25 cellular contexts compared by ENCODE assay signal in genomic region chr6:111716325-111716724, GRCh38.
DNase-seq lines count a peak whose midpoint lies in the region; ATAC-seq lines count a peak whose summit lies in the region.
"Had no signal": no experiment of that assay in that cellular context is flagged by ENCODE, and none has a peak within 500 bp of the region (broad histone marks: within the 10 kb centered on the region; RNA-seq: fewer than 3 reads in every experiment).

No MANE protein-coding gene starts in this region.

- H3K4me1 ChIP-seq in CD8-positive, alpha-beta memory T cell (ENCODE audit: insufficient read depth, low read length), result peaks cover 72% of the 10 kb centered on the region
- H3K4me1 ChIP-seq: foreskin keratinocyte had no signal

- H3K36me3 ChIP-seq in CD8-positive, alpha-beta memory T cell (ENCODE audit: insufficient read depth, low read length), result peaks cover 58% of the 10 kb centered on the region

- no peak for DNase-seq in activated CD4-positive, alpha-beta T cell treated with anti-CD3 and anti-CD28 coated beads, Interleukin-2, amount 10 ng/mL, durations not matched to agents 7 days and 5 days
- no peak for DNase-seq in activated CD4-positive, alpha-beta T cell treated with anti-CD3 and anti-CD28 coated beads, Interleukin-2, amount 50 U/mL, for 1 hour
- DNase-seq in CD8-positive, alpha-beta memory T cell, result no peak
- DNase-seq in activated T-helper 1 cell treated with anti-CD3 and anti-CD28 coated beads, Interleukin-12 subunit alpha, Interleukin-12 subunit beta, Interleukin-2, Interleukin-4 antibody, amounts not matched to agents 30 ng/mL and 10 ng/mL and 1 ng/mL, durations not matched to agents 14 hours and 24 hours and 36 hours (ENCODE audit: low spot score), result no peak
- no peak for DNase-seq in naive thymus-derived CD8-positive, alpha-beta T cell
- no peak for DNase-seq in LoVo (ENCODE audit: low spot score)
- DNase-seq: ACHN; activated CD4-positive, alpha-beta T cell treated with anti-CD3 and anti-CD28 coated beads for 48 hours; brain microvascular endothelial cell; Calu3; effector CD4-positive, alpha-beta T cell; EL; foreskin keratinocyte; heart right ventricle; KBM-7; left colon; NCI-H146; NCI-H524 treated with DMSO at 0.1 percent for 48 hours; SHP77 treated with DMSO at 0.1 percent for 48 hours; stimulated activated CD4-positive, alpha-beta T cell treated with anti-CD3 and anti-CD28 coated beads, Interleukin-1b, Interleukin-23, amount 100 ng/mL, for 48 hours had no signal

- no peak overlapping the region for H3K4me3 ChIP-seq in CD8-positive, alpha-beta memory T cell (ENCODE audit: low read length)
- H3K4me3 ChIP-seq: heart right ventricle, skin epidermis had no signal

- no peaks in the 10 kb centered on the region for H3K9me3 ChIP-seq in CD8-positive, alpha-beta memory T cell (ENCODE audit: low read length)
- H3K9me3 ChIP-seq: heart right ventricle had no signal

- no peak overlapping the region for H3K27ac ChIP-seq in CD8-positive, alpha-beta memory T cell (ENCODE audit: low read depth, low read length)
- H3K27ac ChIP-seq: brain microvascular endothelial cell, foreskin keratinocyte, skin epidermis had no signal

- H3K9me3 Mint-ChIP-seq in activated CD4-positive, alpha-beta T cell treated with anti-CD3 and anti-CD28 coated beads, Interleukin-2, amount 10 ng/mL, durations not matched to agents 7 days and 5 days, result no peaks in the 10 kb centered on the region
- H3K9me3 Mint-ChIP-seq in CD8-positive, alpha-beta memory T cell, result no peaks in the 10 kb centered on the region
- H3K9me3 Mint-ChIP-seq in activated T-helper 1 cell treated with anti-CD3 and anti-CD28 coated beads, Interleukin-12 subunit alpha, Interleukin-12 subunit beta, Interleukin-2, Interleukin-4 antibody, amounts not matched to agents 30 ng/mL and 10 ng/mL and 1 ng/mL, durations not matched to agents 14 hours and 24 hours and 36 hours, result no peaks in the 10 kb centered on the region
- H3K9me3 Mint-ChIP-seq in naive thymus-derived CD8-positive, alpha-beta T cell, result no peaks in the 10 kb centered on the region
- H3K9me3 Mint-ChIP-seq: memory B cell had no signal

- POLR2A ChIA-PET in activated CD4-positive, alpha-beta T cell treated with anti-CD3 and anti-CD28 coated beads, Interleukin-2, amount 10 ng/mL, durations not matched to agents 7 days and 5 days (lab: Charles Lee), result no interaction called here
- POLR2A ChIA-PET in CD8-positive, alpha-beta memory T cell (lab: Charles Lee), result no interaction called here
- POLR2A ChIA-PET in naive thymus-derived CD8-positive, alpha-beta T cell (lab: Charles Lee), result interaction anchor here (0.7 kb wide), 1 partner anchor 127 kb away, joined by 4 read pairs; no protein-coding TSS in a partner anchor

- peaks cover 63% of the 10 kb centered on the region for H3K4me1 Mint-ChIP-seq in activated CD4-positive, alpha-beta T cell treated with anti-CD3 and anti-CD28 coated beads, Interleukin-2, amount 10 ng/mL, durations not matched to agents 7 days and 5 days
- H3K4me1 Mint-ChIP-seq in CD8-positive, alpha-beta memory T cell, result peaks cover 80 to 95% (median 82%) of the 10 kb centered on the region in 3 donors
- H3K4me1 Mint-ChIP-seq in activated T-helper 1 cell treated with anti-CD3 and anti-CD28 coated beads, Interleukin-12 subunit alpha, Interleukin-12 subunit beta, Interleukin-2, Interleukin-4 antibody, amounts not matched to agents 30 ng/mL and 10 ng/mL and 1 ng/mL, durations not matched to agents 14 hours and 24 hours and 36 hours (ENCODE audit: low read depth), result peaks cover 84% of the 10 kb centered on the region
- peaks cover 19 to 72% (median 57%) of the 10 kb centered on the region in 4 donors for H3K4me1 Mint-ChIP-seq in naive thymus-derived CD8-positive, alpha-beta T cell

- H3K27me3 ChIP-seq in CD8-positive, alpha-beta memory T cell (ENCODE audit: insufficient read depth, low read length, poor library complexity, severe bottlenecking), result no peaks in the 10 kb centered on the region
- H3K27me3 ChIP-seq: brain microvascular endothelial cell, foreskin keratinocyte, heart right ventricle had no signal

- ATAC-seq in naive thymus-derived CD8-positive, alpha-beta T cell, result no peak
- ATAC-seq in GM18511 (IDR thresholded peaks at IDR 0.05; ENCODE audit: unreplicated experiment), result no peak
- no peak for ATAC-seq in GM21360 (IDR thresholded peaks at IDR 0.05; ENCODE audit: unreplicated experiment)
- ATAC-seq: foreskin keratinocyte, heart right ventricle, left colon, Panc1 had no signal

- H3K36me3 Mint-ChIP-seq in activated CD4-positive, alpha-beta T cell treated with anti-CD3 and anti-CD28 coated beads, Interleukin-2, amount 10 ng/mL, durations not matched to agents 7 days and 5 days (ENCODE audit: low read depth), result peaks cover 85% of the 10 kb centered on the region
- H3K36me3 Mint-ChIP-seq in CD8-positive, alpha-beta memory T cell, result peaks cover 7 to 95% (median 34%) of the 10 kb centered on the region in 3 donors
- H3K36me3 Mint-ChIP-seq in activated T-helper 1 cell treated with anti-CD3 and anti-CD28 coated beads, Interleukin-12 subunit alpha, Interleukin-12 subunit beta, Interleukin-2, Interleukin-4 antibody, amounts not matched to agents 30 ng/mL and 10 ng/mL and 1 ng/mL, durations not matched to agents 14 hours and 24 hours and 36 hours (ENCODE audit: low read depth), result peaks cover 75% of the 10 kb centered on the region
- peaks cover 0 to 85% (median 25%) of the 10 kb centered on the region in 3 donors for H3K36me3 Mint-ChIP-seq in naive thymus-derived CD8-positive, alpha-beta T cell

- H3K27ac Mint-ChIP-seq in activated CD4-positive, alpha-beta T cell treated with anti-CD3 and anti-CD28 coated beads, Interleukin-2, amount 10 ng/mL, durations not matched to agents 7 days and 5 days, result peak overlapping the region; percentile 25
- H3K27ac Mint-ChIP-seq in CD8-positive, alpha-beta memory T cell, result peak overlapping the region; percentile 61 to 96 (median 86)
- H3K27ac Mint-ChIP-seq in activated T-helper 1 cell treated with anti-CD3 and anti-CD28 coated beads, Interleukin-12 subunit alpha, Interleukin-12 subunit beta, Interleukin-2, Interleukin-4 antibody, amounts not matched to agents 30 ng/mL and 10 ng/mL and 1 ng/mL, durations not matched to agents 14 hours and 24 hours and 36 hours, result peak overlapping the region; percentile 81
- H3K27ac Mint-ChIP-seq in naive thymus-derived CD8-positive, alpha-beta T cell, result peak overlapping the region in 9 of 10 donors; percentile 1 to 88 (median 63)
- H3K27ac Mint-ChIP-seq: memory B cell had no signal

- no peaks in the 10 kb centered on the region for H3K27me3 Mint-ChIP-seq in activated CD4-positive, alpha-beta T cell treated with anti-CD3 and anti-CD28 coated beads, Interleukin-2, amount 10 ng/mL, durations not matched to agents 7 days and 5 days
- peaks cover 0 to 2% of the 10 kb centered on the region in 2 donors for H3K27me3 Mint-ChIP-seq in CD8-positive, alpha-beta memory T cell
- H3K27me3 Mint-ChIP-seq in activated T-helper 1 cell treated with anti-CD3 and anti-CD28 coated beads, Interleukin-12 subunit alpha, Interleukin-12 subunit beta, Interleukin-2, Interleukin-4 antibody, amounts not matched to agents 30 ng/mL and 10 ng/mL and 1 ng/mL, durations not matched to agents 14 hours and 24 hours and 36 hours (ENCODE audit: insufficient read depth), result no peaks in the 10 kb centered on the region
- no peaks in the 10 kb centered on the region for H3K27me3 Mint-ChIP-seq in naive thymus-derived CD8-positive, alpha-beta T cell
- H3K27me3 Mint-ChIP-seq: memory B cell had no signal

- no peak overlapping the region for H3K4me3 Mint-ChIP-seq in activated CD4-positive, alpha-beta T cell treated with anti-CD3 and anti-CD28 coated beads, Interleukin-2, amount 10 ng/mL, durations not matched to agents 7 days and 5 days
- H3K4me3 Mint-ChIP-seq in CD8-positive, alpha-beta memory T cell, result peak overlapping the region in 3 of 7 donors; percentile 15 to 49 (median 49)
- no peak overlapping the region for H3K4me3 Mint-ChIP-seq in activated T-helper 1 cell treated with anti-CD3 and anti-CD28 coated beads, Interleukin-12 subunit alpha, Interleukin-12 subunit beta, Interleukin-2, Interleukin-4 antibody, amounts not matched to agents 30 ng/mL and 10 ng/mL and 1 ng/mL, durations not matched to agents 14 hours and 24 hours and 36 hours
- H3K4me3 Mint-ChIP-seq in naive thymus-derived CD8-positive, alpha-beta T cell, result no peak overlapping the region
- H3K4me3 Mint-ChIP-seq: memory B cell had no signal

- intact Hi-C loops in activated T-helper 1 cell treated with anti-CD3 and anti-CD28 coated beads, Interleukin-12 subunit alpha, Interleukin-12 subunit beta, Interleukin-2, Interleukin-4 antibody, amounts not matched to agents 30 ng/mL and 10 ng/mL and 1 ng/mL, durations not matched to agents 14 hours and 24 hours and 36 hours (cut with micrococcal nuclease), result no loop called here

- CTCF ChIA-PET in activated CD4-positive, alpha-beta T cell treated with anti-CD3 and anti-CD28 coated beads, Interleukin-2, amount 10 ng/mL, durations not matched to agents 7 days and 5 days (lab: Charles Lee), result interaction anchor here (1.4 kb wide), 1 partner anchor 36 kb away, joined by 3 read pairs; no protein-coding TSS in a partner anchor
- CTCF ChIA-PET in CD8-positive, alpha-beta memory T cell (lab: Charles Lee), result interaction anchor here (0.7 to 2.2 kb wide), 2 partner anchors 19 to 327 kb away, joined by 3 to 7 read pairs; no protein-coding TSS in a partner anchor

Comparison
In these comparisons a context has a peak if more than half of its experiments do, and no peak if none do; other contexts are left out.
1. H3K27ac Mint-ChIP-seq: peak in every context shown above with its lines; median percentile 86 in CD8-positive, alpha-beta memory T cell; 81 in activated T-helper 1 cell treated with anti-CD3 and anti-CD28 coated beads, Interleukin-12 subunit alpha, Interleukin-12 subunit beta, Interleukin-2, Interleukin-4 antibody, amounts not matched to agents 30 ng/mL and 10 ng/mL and 1 ng/mL, durations not matched to agents 14 hours and 24 hours and 36 hours; 63 in naive thymus-derived CD8-positive, alpha-beta T cell; 25 in activated CD4-positive, alpha-beta T cell treated with anti-CD3 and anti-CD28 coated beads, Interleukin-2, amount 10 ng/mL, durations not matched to agents 7 days and 5 days.